Comparison of ENCODE assay signal across 12 cellular contexts in genomic region chr6:149094934-149095341, GRCh38.
A peak's percentile ranks its signal among the peaks of the same experiment; 100 is the strongest.
DNase-seq lines count a peak whose midpoint lies in the region; ATAC-seq and TF ChIP-seq lines count a peak whose summit lies in the region.
"Had no signal": no experiment of that assay in that cellular context is flagged by ENCODE, and none has a peak within 500 bp of the region (broad histone marks: within the 10 kb centered on the region; RNA-seq: fewer than 3 reads in every experiment).

No MANE protein-coding gene starts in this region.

- ATAC-seq in stimulated activated naive CD8-positive, alpha-beta T cell treated with anti-CD3 and anti-CD28 coated beads, Interleukin-15, Interleukin-2, amounts not matched to agents 100 U/mL and 50 U/mL, for 24 hours: peak; percentile 78
- no peak for ATAC-seq in HG02981 (IDR thresholded peaks at IDR 0.05; ENCODE audit: unreplicated experiment)
- ATAC-seq: stimulated activated memory B cell treated with anti-CD40 and anti-IgM and Interleukin-4, amounts not matched to agents 10 μg/mL and 1 μg/mL and 100 μg/mL, for 72 hours had no signal

- no peak for TF ChIP-seq CTCF in osteocyte (IDR thresholded peaks at IDR 0.05)

- peaks cover 22% of the 10 kb centered on the region for H3K36me3 Mint-ChIP-seq in activated naive CD4-positive, alpha-beta T cell treated with anti-CD3 and anti-CD28 coated beads for 36 hours (ENCODE audit: low read depth)
- peaks cover 51% of the 10 kb centered on the region for H3K36me3 Mint-ChIP-seq in activated CD4-positive, alpha-beta memory T cell treated with anti-CD3 and anti-CD28 coated beads, Interleukin-2, amount 10 ng/mL, durations not matched to agents 7 days and 5 days (ENCODE audit: low read depth)
- H3K36me3 Mint-ChIP-seq in osteocyte (ENCODE audit: unreplicated experiment): peaks cover 9% of the 10 kb centered on the region
- H3K36me3 Mint-ChIP-seq: stimulated activated memory B cell treated with anti-CD40 and anti-IgM and Interleukin-4, amounts not matched to agents 10 μg/mL and 1 μg/mL and 100 μg/mL, for 72 hours had no signal

- DNase-seq in activated naive CD4-positive, alpha-beta T cell treated with anti-CD3 and anti-CD28 coated beads for 36 hours: peak; percentile 45
- DNase-seq in activated naive CD4-positive, alpha-beta T cell (lab: John Stamatoyannopoulos, UW): no peak
- peak; percentile 47 for DNase-seq in activated CD4-positive, alpha-beta memory T cell treated with anti-CD3 and anti-CD28 coated beads, Interleukin-2, amount 10 ng/mL, durations not matched to agents 7 days and 5 days
- DNase-seq in fibroblast of gingiva (ENCODE audit: low read depth) (peak; percentile 52), osteocyte (ENCODE audit: extremely low spot score, unreplicated experiment) (no peak), NCI-H446 treated with DMSO at 0.1 percent for 48 hours (lab: John Stamatoyannopoulos, UW) (no peak)
- no peak for DNase-seq in stimulated activated naive CD8-positive, alpha-beta T cell treated with anti-CD3 and anti-CD28 coated beads, Interleukin-15, Interleukin-2, amounts not matched to agents 100 U/mL and 50 U/mL, for 24 hours
- DNase-seq: erythroblast; NCI-H187 treated with DMSO at 0.1 percent for 48 hours; stimulated activated CD4-positive, alpha-beta T cell treated with anti-CD3 and anti-CD28 coated beads, Interleukin-1b, Interleukin-23, amount 100 ng/mL, for 48 hours had no signal

- H3K27ac Mint-ChIP-seq in activated naive CD4-positive, alpha-beta T cell treated with anti-CD3 and anti-CD28 coated beads for 36 hours: peak overlapping the region; percentile 80
- H3K27ac Mint-ChIP-seq in activated CD4-positive, alpha-beta memory T cell treated with anti-CD3 and anti-CD28 coated beads, Interleukin-2, amount 10 ng/mL, durations not matched to agents 7 days and 5 days: peak overlapping the region; percentile 97
- H3K27ac Mint-ChIP-seq in osteocyte (ENCODE audit: unreplicated experiment): no peak overlapping the region
- H3K27ac Mint-ChIP-seq: stimulated activated memory B cell treated with anti-CD40 and anti-IgM and Interleukin-4, amounts not matched to agents 10 μg/mL and 1 μg/mL and 100 μg/mL, for 72 hours had no signal

- peaks cover 23% of the 10 kb centered on the region for H3K9me3 Mint-ChIP-seq in activated naive CD4-positive, alpha-beta T cell treated with anti-CD3 and anti-CD28 coated beads for 36 hours
- H3K9me3 Mint-ChIP-seq in activated CD4-positive, alpha-beta memory T cell treated with anti-CD3 and anti-CD28 coated beads, Interleukin-2, amount 10 ng/mL, durations not matched to agents 7 days and 5 days: peaks cover 24% of the 10 kb centered on the region
- H3K9me3 Mint-ChIP-seq in osteocyte (ENCODE audit: unreplicated experiment): peaks cover 21% of the 10 kb centered on the region

- H3K27me3 Mint-ChIP-seq in activated naive CD4-positive, alpha-beta T cell treated with anti-CD3 and anti-CD28 coated beads for 36 hours (ENCODE audit: low read depth): no peaks in the 10 kb centered on the region
- H3K27me3 Mint-ChIP-seq in activated CD4-positive, alpha-beta memory T cell treated with anti-CD3 and anti-CD28 coated beads, Interleukin-2, amount 10 ng/mL, durations not matched to agents 7 days and 5 days: no peaks in the 10 kb centered on the region
- no peaks in the 10 kb centered on the region for H3K27me3 Mint-ChIP-seq in osteocyte (ENCODE audit: unreplicated experiment)
- H3K27me3 Mint-ChIP-seq: stimulated activated memory B cell treated with anti-CD40 and anti-IgM and Interleukin-4, amounts not matched to agents 10 μg/mL and 1 μg/mL and 100 μg/mL, for 72 hours had no signal

- intact Hi-C loops in activated naive CD4-positive, alpha-beta T cell treated with anti-CD3 and anti-CD28 coated beads for 36 hours (cut with micrococcal nuclease): loop anchor here (1.0 to 2.0 kb wide), 5 partner anchors 10 to 140 kb away; no protein-coding TSS in a partner anchor

- POLR2A ChIA-PET in activated CD4-positive, alpha-beta memory T cell treated with anti-CD3 and anti-CD28 coated beads, Interleukin-2, amount 10 ng/mL, durations not matched to agents 7 days and 5 days (lab: Charles Lee): interaction anchor here (0.7 to 9.0 kb wide), 36 partner anchors 9 to 389 kb away, joined by 3 to 176 read pairs (median 5); partner anchors contain the start of gene TAB2

- H3K4me3 Mint-ChIP-seq in activated naive CD4-positive, alpha-beta T cell treated with anti-CD3 and anti-CD28 coated beads for 36 hours: peak overlapping the region; percentile 28
- peak overlapping the region; percentile 71 for H3K4me3 Mint-ChIP-seq in activated CD4-positive, alpha-beta memory T cell treated with anti-CD3 and anti-CD28 coated beads, Interleukin-2, amount 10 ng/mL, durations not matched to agents 7 days and 5 days
- no peak overlapping the region for H3K4me3 Mint-ChIP-seq in osteocyte (ENCODE audit: unreplicated experiment)
- H3K4me3 Mint-ChIP-seq: stimulated activated memory B cell treated with anti-CD40 and anti-IgM and Interleukin-4, amounts not matched to agents 10 μg/mL and 1 μg/mL and 100 μg/mL, for 72 hours had no signal

- CTCF ChIA-PET in activated naive CD4-positive, alpha-beta T cell treated with anti-CD3 and anti-CD28 coated beads for 36 hours (lab: Charles Lee): interaction anchor here (0.8 to 3.3 kb wide), 10 partner anchors 10 to 337 kb away, joined by 3 to 15 read pairs (median 3); no protein-coding TSS in a partner anchor
- CTCF ChIA-PET in activated CD4-positive, alpha-beta memory T cell treated with anti-CD3 and anti-CD28 coated beads, Interleukin-2, amount 10 ng/mL, durations not matched to agents 7 days and 5 days (lab: Charles Lee): interaction anchor here (0.6 to 4.5 kb wide), 21 partner anchors 10 to 422 kb away, joined by 3 to 30 read pairs (median 7); partner anchors contain the start of gene TAB2

- H3K4me1 Mint-ChIP-seq in activated naive CD4-positive, alpha-beta T cell treated with anti-CD3 and anti-CD28 coated beads for 36 hours (ENCODE audit: low read depth): peaks cover 40% of the 10 kb centered on the region
- H3K4me1 Mint-ChIP-seq in activated CD4-positive, alpha-beta memory T cell treated with anti-CD3 and anti-CD28 coated beads, Interleukin-2, amount 10 ng/mL, durations not matched to agents 7 days and 5 days: peaks cover 80% of the 10 kb centered on the region
- peaks cover 24% of the 10 kb centered on the region for H3K4me1 Mint-ChIP-seq in osteocyte (ENCODE audit: unreplicated experiment)

Comparison
In these comparisons a context has a peak if more than half of its experiments do, and no peak if none do; other contexts are left out.
1. DNase-seq: peak in activated naive CD4-positive, alpha-beta T cell treated with anti-CD3 and anti-CD28 coated beads for 36 hours (single experiment), activated CD4-positive, alpha-beta memory T cell treated with anti-CD3 and anti-CD28 coated beads, Interleukin-2, amount 10 ng/mL, durations not matched to agents 7 days and 5 days (single experiment) and fibroblast of gingiva (single experiment); none in activated naive CD4-positive, alpha-beta T cell (0 of 4), stimulated activated naive CD8-positive, alpha-beta T cell treated with anti-CD3 and anti-CD28 coated beads, Interleukin-15, Interleukin-2, amounts not matched to agents 100 U/mL and 50 U/mL, for 24 hours (single experiment), osteocyte (single experiment) and NCI-H446 treated with DMSO at 0.1 percent for 48 hours (single experiment).